14 cellular contexts compared by ENCODE assay signal in genomic region chr21:25942145-25942544, GRCh38.
"Had no signal": no experiment of that assay in that cellular context is flagged by ENCODE, and none has a peak within 500 bp of the region (broad histone marks: within the 10 kb centered on the region; RNA-seq: fewer than 3 reads in every experiment).

No MANE protein-coding gene starts in this region.

- ATAC-seq: body of pancreas; left lobe of liver; naive thymus-derived CD4-positive, alpha-beta T cell; stimulated activated naive CD8-positive, alpha-beta T cell treated with anti-CD3 and anti-CD28 coated beads, Interleukin-15, Interleukin-2, amounts not matched to agents 100 U/mL and 50 U/mL, for 24 hours; T-cell had no signal

- H3K27me3 ChIP-seq: body of pancreas, esophagus squamous epithelium, heart right ventricle, neural progenitor cell, tibial artery had no signal

- H3K4me1 ChIP-seq: body of pancreas, neural progenitor cell had no signal

- H3K9me3 ChIP-seq: body of pancreas, esophagus squamous epithelium, tibial artery had no signal

- H3K27ac ChIP-seq: body of pancreas, esophagus squamous epithelium, neural progenitor cell, tibial artery had no signal

- H3K4me3 ChIP-seq: body of pancreas, esophagus squamous epithelium, heart right ventricle, neural progenitor cell, tibial artery had no signal

- DNase-seq: activated naive CD4-positive, alpha-beta T cell treated with Interleukin-2 at 50 U/mL for 16 hours; activated naive CD8-positive, alpha-beta T cell treated with anti-CD3 and anti-CD28 coated beads for 36 hours; activated T-cell treated with anti-CD3 and anti-CD28 coated beads, Interleukin-2, amount 50 U/mL, for 48 hours; body of pancreas; central memory CD4-positive, alpha-beta T cell; esophagus squamous epithelium; heart right ventricle; naive thymus-derived CD4-positive, alpha-beta T cell; stimulated activated CD4-positive, alpha-beta T cell treated with anti-CD3 and anti-CD28 coated beads, Interleukin-4, amount 100 ng/mL, for 24 hours; stimulated activated naive CD8-positive, alpha-beta T cell treated with anti-CD3 and anti-CD28 coated beads, Interleukin-15, Interleukin-2, amounts not matched to agents 100 U/mL and 50 U/mL, for 24 hours; T-cell; tibial artery had no signal
